23 cellular contexts compared by ENCODE assay signal in genomic region chr2:121058852-121059558, GRCh38.
DNase-seq lines count a peak whose midpoint lies in the region; ATAC-seq, FAIRE-seq and TF ChIP-seq lines count a peak whose summit lies in the region.
"Had no signal": no experiment of that assay in that cellular context is flagged by ENCODE, and none has a peak within 500 bp of the region (broad histone marks: within the 10 kb centered on the region; RNA-seq: fewer than 3 reads in every experiment).

No MANE protein-coding gene starts in this region.

- no peaks in the 10 kb centered on the region for H3K36me3 Mint-ChIP-seq in activated CD8-positive, alpha-beta T cell treated with anti-CD3 and anti-CD28 coated beads for 36 hours (ENCODE audit: low read depth)
- H3K36me3 Mint-ChIP-seq: CD14-positive monocyte had no signal

- WGBS in SK-N-SH (ENCODE audit: low lambda C conversion rate): 59% methylated on average over 11 of the region's 15 CpGs
- WGBS in K562 (ENCODE audit: insufficient coverage, low coverage, missing lambda C conversion rate): 1% methylated on average over 15 of the region's 15 CpGs
- WGBS in small intestine, 3 donors: 40 to 61% (median 49%) methylated on average over 15 of the region's 15 CpGs

- H3K4me2 ChIP-seq in SK-N-SH (no peak overlapping the region), K562 (ENCODE audit: insufficient read depth, low read length) (no peak overlapping the region)

- TF ChIP-seq EP300 in SK-N-SH (IDR thresholded peaks at IDR 0.05; ENCODE audit: borderline replicate concordance in 1 of 2, low read depth in 1 of 2, low read length in 1 of 2): peak in 1 of 2 experiments; percentile 82; a peak in 2 of 4 replicates
- TF ChIP-seq EP300 in K562 (IDR thresholded peaks at IDR 0.05; ENCODE audit: low read length): no peak

- no peak overlapping the region for H3K4me3 ChIP-seq in SK-N-SH (ENCODE audit: low read depth in 2 of 2, low read length in 1 of 2)
- H3K4me3 ChIP-seq in K562: no peak overlapping the region
- no peak overlapping the region for H3K4me3 ChIP-seq in mucosa of descending colon
- no peak overlapping the region for H3K4me3 ChIP-seq in small intestine (ENCODE audit: low read depth in 1 of 2, low read length in 2 of 2)

- no peak overlapping the region for H3K27ac Mint-ChIP-seq in activated CD8-positive, alpha-beta T cell treated with anti-CD3 and anti-CD28 coated beads for 36 hours
- H3K27ac Mint-ChIP-seq: CD14-positive monocyte had no signal

- no peaks in the 10 kb centered on the region for H3K79me2 ChIP-seq in SK-N-SH (ENCODE audit: insufficient read depth)
- H3K79me2 ChIP-seq in K562 (ENCODE audit: control insufficient read depth, insufficient read depth, low read length): no peaks in the 10 kb centered on the region

- TF ChIP-seq RAD21 in SK-N-SH (IDR thresholded peaks at IDR 0.05; ENCODE audit: low read length) (no peak), K562 (CRISPR knock-in tag; conservative IDR thresholded peaks at IDR 0.05 in 1 of 2, IDR thresholded peaks at IDR 0.05 in 1 of 2) (no peak)

- H3K9me3 Mint-ChIP-seq in activated CD8-positive, alpha-beta T cell treated with anti-CD3 and anti-CD28 coated beads for 36 hours: no peaks in the 10 kb centered on the region

- FAIRE-seq in K562 (lab: Jason Lieb, UNC) (no peak), small intestine (lab: Jason Lieb, UNC) (no peak)
- FAIRE-seq: A204.1, D721Med, GM18507, H1 had no signal

- no peaks in the 10 kb centered on the region for H3K9me3 ChIP-seq in SK-N-SH
- H3K9me3 ChIP-seq in K562 (replicated peaks; ENCODE audit: control insufficient read depth, insufficient read depth, low read depth, low read length): no peaks in the 10 kb centered on the region
- H3K9me3 ChIP-seq in mucosa of descending colon: no peaks in the 10 kb centered on the region
- no peaks in the 10 kb centered on the region for H3K9me3 ChIP-seq in small intestine (ENCODE audit: control insufficient read depth, low read depth)

- no peak overlapping the region for H2AFZ ChIP-seq in SK-N-SH (ENCODE audit: low read depth)
- H2AFZ ChIP-seq in K562 (ENCODE audit: low read depth, low read length): no peak overlapping the region

- H3K27ac ChIP-seq in SK-N-SH (ENCODE audit: low read depth in 2 of 2, low read length in 1 of 2) (no peak overlapping the region), K562 (ENCODE audit: extremely low read depth, low read depth, low read length) (no peak overlapping the region), small intestine (ENCODE audit: low read depth in 1 of 2, low read length in 1 of 2) (no peak overlapping the region)

- no peaks in the 10 kb centered on the region for H4K20me1 ChIP-seq in SK-N-SH (ENCODE audit: insufficient read depth)
- H4K20me1 ChIP-seq in K562 (replicated peaks; ENCODE audit: control insufficient read depth, insufficient read depth, low read length): peaks cover 5% of the 10 kb centered on the region

- BruUV-seq in K562 (replicated peaks; lab: Mats Ljungman, UMichigan): no TSS peak

- no peak for ATAC-seq in SK-N-SH treated with all-trans-retinoic acid at 6 μM for 48 hours
- no peak for ATAC-seq in K562
- peak; percentile 49 for ATAC-seq in mucosa of descending colon
- no peak for ATAC-seq in activated CD8-positive, alpha-beta T cell treated with anti-CD3 and anti-CD28 coated beads for 36 hours
- ATAC-seq: HCT116, PC-3 had no signal

- TF ChIP-seq POLR2A in K562 (conservative IDR thresholded peaks at IDR 0.05): no peak

- POLR2A ChIA-PET in SK-N-SH (lab: Yijun Ruan, JAX) (interaction anchor here (0.7 kb wide), 1 partner anchor 76 kb away, joined by 4 read pairs; no protein-coding TSS in a partner anchor), K562 (lab: Yijun Ruan, JAX) (interaction anchor here (0.6 to 1.0 kb wide), 3 partner anchors 13 to 252 kb away, joined by 3 read pairs; no protein-coding TSS in a partner anchor)
- POLR2A ChIA-PET in activated CD8-positive, alpha-beta T cell treated with anti-CD3 and anti-CD28 coated beads for 36 hours (lab: Charles Lee): no interaction called here

- H3K9me1 ChIP-seq in K562 (ENCODE audit: control insufficient read depth, insufficient read depth, low read length): no peaks in the 10 kb centered on the region

- CTCF ChIA-PET in SK-N-SH (lab: Yijun Ruan, JAX) (interaction anchor here (0.9 to 2.7 kb wide), 10 partner anchors 9 to 364 kb away, joined by 3 to 20 read pairs (median 6); no protein-coding TSS in a partner anchor), K562 (lab: Yijun Ruan, JAX; ENCODE audit: low intra/inter-chr PET ratio) (no interaction called here)
- CTCF ChIA-PET in activated CD8-positive, alpha-beta T cell treated with anti-CD3 and anti-CD28 coated beads for 36 hours (lab: Charles Lee): interaction anchor here (1.2 to 2.3 kb wide), 2 partner anchors 11 to 21 kb away, joined by 3 to 9 read pairs; no protein-coding TSS in a partner anchor

- intact Hi-C loops in K562 (cut with micrococcal nuclease) (no loop called here), mucosa of descending colon (cut with DNase I, micrococcal nuclease) (no loop called here)
- intact Hi-C loops in activated CD8-positive, alpha-beta T cell treated with anti-CD3 and anti-CD28 coated beads for 36 hours (cut with micrococcal nuclease): no loop called here

- H3K4me1 Mint-ChIP-seq in activated CD8-positive, alpha-beta T cell treated with anti-CD3 and anti-CD28 coated beads for 36 hours (ENCODE audit: low read depth): no peaks in the 10 kb centered on the region
- H3K4me1 Mint-ChIP-seq: CD14-positive monocyte had no signal

- DNase-seq in SK-N-SH (peak; percentile 93), K562 (ENCODE audit: extremely low read depth in 1 of 4, low spot score in 3 of 4) (no peak), mucosa of descending colon (peak in 1 of 3 donors; percentile 25), small intestine (no peak)
- no peak for DNase-seq in central memory CD4-positive, alpha-beta T cell
- DNase-seq in activated CD8-positive, alpha-beta T cell treated with anti-CD3 and anti-CD28 coated beads for 36 hours: no peak
- DNase-seq: DMS53, GDM1, IMR-90, NCI-H1105, NCI-H1694, NCI-H2081, NCI-H2171 treated with DMSO at 0.1 percent for 48 hours, NCI-H446 treated with DMSO at 0.1 percent for 48 hours, PC-3, RPMI8226 had no signal

- H3F3A ChIP-seq in SK-N-SH (replicated peaks; ENCODE audit: insufficient read depth): no peaks in the 10 kb centered on the region

- TF ChIP-seq CTCF in SK-N-SH (IDR thresholded peaks at IDR 0.05) (no peak), K562 (IDR thresholded peaks at IDR 0.05 in 2 of 3, conservative IDR thresholded peaks at IDR 0.05 in 1 of 3; ENCODE audit: insufficient read depth in 2 of 3, low read depth in 1 of 3, low read length in 3 of 3) (no peak), mucosa of descending colon (IDR thresholded peaks at IDR 0.05) (no peak)
- no peak for TF ChIP-seq CTCF in activated CD8-positive, alpha-beta T cell treated with anti-CD3 and anti-CD28 coated beads for 36 hours (IDR thresholded peaks at IDR 0.05)

- in situ Hi-C loops in K562 (cut with MboI): no loop called here

- H3K4me1 ChIP-seq in SK-N-SH (ENCODE audit: control insufficient read depth in 1 of 2, insufficient read depth in 2 of 2, low read depth in 1 of 2, low read length in 1 of 2) (peaks cover 0 to 26% of the 10 kb centered on the region in 2 experiments; a peak in 2 of 4 replicates), K562 (replicated peaks in 1 of 2; ENCODE audit: control insufficient read depth in 2 of 2, insufficient read depth in 2 of 2, low read length in 2 of 2) (peaks cover 0 to 4% of the 10 kb centered on the region in 2 experiments; a peak in 1 of 5 replicates), mucosa of descending colon (ENCODE audit: low read depth) (no peaks in the 10 kb centered on the region), small intestine (ENCODE audit: control insufficient read depth in 2 of 2, insufficient read depth in 1 of 2, low read depth in 1 of 2, low read length in 1 of 2) (no peaks in the 10 kb centered on the region)

- no peak overlapping the region for H3K9ac ChIP-seq in SK-N-SH
- no peak overlapping the region for H3K9ac ChIP-seq in K562 (ENCODE audit: insufficient read depth in 1 of 2, low read depth in 2 of 2, low read length in 2 of 2)

- H3K27me3 ChIP-seq in SK-N-SH (ENCODE audit: insufficient read depth) (peaks cover 25% of the 10 kb centered on the region; the same call in 1 of the 2 replicates), K562 (ENCODE audit: control insufficient read depth in 2 of 2, insufficient read depth in 2 of 2, low read length in 2 of 2) (peaks cover 13 to 79% of the 10 kb centered on the region in 2 experiments), small intestine (ENCODE audit: control insufficient read depth in 2 of 2, insufficient read depth in 2 of 2, low read length in 2 of 2) (no peaks in the 10 kb centered on the region)

- H3K4me3 Mint-ChIP-seq in activated CD8-positive, alpha-beta T cell treated with anti-CD3 and anti-CD28 coated beads for 36 hours: no peak overlapping the region
- H3K4me3 Mint-ChIP-seq: CD14-positive monocyte had no signal

- H3K36me3 ChIP-seq in SK-N-SH (replicated peaks in 1 of 2; ENCODE audit: control insufficient read depth in 1 of 2, insufficient read depth in 2 of 2, low read length in 1 of 2) (no peaks in the 10 kb centered on the region), K562 (ENCODE audit: control insufficient read depth, insufficient read depth, low read length) (no peaks in the 10 kb centered on the region), mucosa of descending colon (ENCODE audit: low read depth) (no peaks in the 10 kb centered on the region), small intestine (ENCODE audit: control insufficient read depth in 2 of 2, insufficient read depth in 2 of 2, low read length in 2 of 2) (no peaks in the 10 kb centered on the region)

- peaks cover 1% of the 10 kb centered on the region for H3K27me3 Mint-ChIP-seq in activated CD8-positive, alpha-beta T cell treated with anti-CD3 and anti-CD28 coated beads for 36 hours

- no peaks in the 10 kb centered on the region for H3K9me2 ChIP-seq in SK-N-SH

Comparison
In these comparisons a context has a peak if more than half of its experiments do, and no peak if none do; other contexts are left out.
1. Of the 27 proteins assayed by ChIP-seq in both K562 and SK-N-SH: peak only in K562: none; only in SK-N-SH: FOXJ3, GATA2 and RCOR1; in both: none; in neither: 23; mixed calls (peak in some experiments, not most) for 1.